12 cellular contexts compared by ENCODE assay signal in genomic region chr6:132020138-132020551, GRCh38.
DNase-seq lines count a peak whose midpoint lies in the region; ATAC-seq and TF ChIP-seq lines count a peak whose summit lies in the region.
"Had no signal": no experiment of that assay in that cellular context is flagged by ENCODE, and none has a peak within 500 bp of the region (broad histone marks: within the 10 kb centered on the region; RNA-seq: fewer than 3 reads in every experiment).

No MANE protein-coding gene starts in this region.

- peak overlapping the region; percentile 16 for H3K4me2 ChIP-seq in neural cell (ENCODE audit: low read length)

- H3K36me3 ChIP-seq in neural cell (ENCODE audit: insufficient read depth, low read length) (no peaks in the 10 kb centered on the region), uterus (no peaks in the 10 kb centered on the region)

- H3K27ac ChIP-seq in neural cell (ENCODE audit: low read length) (peak overlapping the region; percentile 62), uterus (peak overlapping the region; percentile 79 to 91)
- H3K27ac ChIP-seq: 22Rv1 had no signal

- no peaks in the 10 kb centered on the region for H3K79me2 ChIP-seq in neural cell (replicated peaks; ENCODE audit: insufficient read depth, low read length)

- DNase-seq in DMS153 (lab: John Stamatoyannopoulos, UW) (peak; percentile 27), DMS153 treated with DMSO at 0.1 percent for 48 hours (lab: John Stamatoyannopoulos, UW; ENCODE audit: unreplicated experiment) (no peak), fibroblast of the aortic adventitia (ENCODE audit: low read depth) (peak; percentile 35), uterus (peak; percentile 52 to 53), NCI-H446 treated with DMSO at 0.1 percent for 48 hours (lab: John Stamatoyannopoulos, UW) (no peak), hippocampal formation (lab: John Stamatoyannopoulos, UW) (no peak)
- DNase-seq: activated CD4-positive, alpha-beta T cell treated with anti-CD3 and anti-CD28 coated beads for 1 hour; foreskin melanocyte; NCI-H187 had no signal

- intact Hi-C loops in uterus (cut with DNase I; ENCODE audit: low total_unique reads), result no loop called here

- no peaks in the 10 kb centered on the region for H4K20me1 ChIP-seq in neural cell (ENCODE audit: insufficient read depth)

- no peak overlapping the region for H3K4me3 ChIP-seq in fibroblast of the aortic adventitia (ENCODE audit: low read depth, low read length)
- no peak overlapping the region for H3K4me3 ChIP-seq in neural cell (ENCODE audit: low read length)
- H3K4me3 ChIP-seq in uterus, result no peak overlapping the region

- H3F3A ChIP-seq in neural cell (ENCODE audit: insufficient read depth, low read length, poor library complexity, severe bottlenecking), result peaks cover 3% of the 10 kb centered on the region

- no peaks in the 10 kb centered on the region for H3K9me2 ChIP-seq in neural cell (ENCODE audit: insufficient read depth, low read length)

- H3K9me3 ChIP-seq in neural cell (ENCODE audit: low read length) (no peaks in the 10 kb centered on the region), uterus (no peaks in the 10 kb centered on the region)

- no peak for TF ChIP-seq RAD21 in neural cell (conservative IDR thresholded peaks at IDR 0.05)

- peak overlapping the region; percentile 32 for H3K9ac ChIP-seq in neural cell (ENCODE audit: low read length)

- no peak for ATAC-seq in GM18505 (IDR thresholded peaks at IDR 0.05; ENCODE audit: unreplicated experiment)

- no peak for TF ChIP-seq EP300 in neural cell (conservative IDR thresholded peaks at IDR 0.05; ENCODE audit: poor library complexity, severe bottlenecking)

- no peak for TF ChIP-seq POLR2A in uterus (IDR thresholded peaks at IDR 0.05)
- TF ChIP-seq POLR2A in GM18505 (IDR thresholded peaks at IDR 0.05; ENCODE audit: borderline replicate concordance, extremely low read depth, insufficient read depth, insufficient read length), result no peak

- peaks cover 0 to 5% of the 10 kb centered on the region in 2 donors for H3K4me1 ChIP-seq in uterus

- H2AFZ ChIP-seq in neural cell (ENCODE audit: low read depth, low read length), result peak overlapping the region; percentile 9

- no peaks in the 10 kb centered on the region for H3K27me3 ChIP-seq in neural cell (ENCODE audit: insufficient read depth, low read depth, low read length)
- H3K27me3 ChIP-seq in uterus, result no peaks in the 10 kb centered on the region

- TF ChIP-seq CTCF in fibroblast of the aortic adventitia (IDR thresholded peaks at IDR 0.05; ENCODE audit: insufficient read depth, low read length) (no peak), neural cell (IDR thresholded peaks at IDR 0.05; ENCODE audit: poor library complexity, severe bottlenecking) (no peak), uterus (IDR thresholded peaks at IDR 0.05) (peak in 1 of 4 experiments; percentile 6)

TF ChIP-seq in neural cell, 6 proteins besides CTCF, POLR2A, EP300 and RAD21:
- TF ChIP-seq TAF1 (IDR thresholded peaks at IDR 0.05; ENCODE audit: low read depth) (no peak), POLR2AphosphoS5 (IDR thresholded peaks at IDR 0.05) (no peak), SMC3 (conservative IDR thresholded peaks at IDR 0.05; ENCODE audit: poor library complexity) (no peak), MXI1 (conservative IDR thresholded peaks at IDR 0.05; ENCODE audit: poor library complexity, severe bottlenecking) (no peak), EZH2 (IDR thresholded peaks at IDR 0.05; ENCODE audit: borderline replicate concordance, insufficient read depth, low read length, poor library complexity, severe bottlenecking) (no peak), REST (IDR thresholded peaks at IDR 0.05; ENCODE audit: borderline replicate concordance) (no peak)

Comparison
In these comparisons a context has a peak if more than half of its experiments do, and no peak if none do; other contexts are left out.
1. DNase-seq: peak in DMS153 (single experiment), fibroblast of the aortic adventitia (single experiment) and uterus (2 of 2); none in DMS153 treated with DMSO at 0.1 percent for 48 hours (single experiment), NCI-H446 treated with DMSO at 0.1 percent for 48 hours (single experiment) and hippocampal formation (0 of 2).